ENCODE assay signal across 14 cellular contexts in the genomic region with DNA sequence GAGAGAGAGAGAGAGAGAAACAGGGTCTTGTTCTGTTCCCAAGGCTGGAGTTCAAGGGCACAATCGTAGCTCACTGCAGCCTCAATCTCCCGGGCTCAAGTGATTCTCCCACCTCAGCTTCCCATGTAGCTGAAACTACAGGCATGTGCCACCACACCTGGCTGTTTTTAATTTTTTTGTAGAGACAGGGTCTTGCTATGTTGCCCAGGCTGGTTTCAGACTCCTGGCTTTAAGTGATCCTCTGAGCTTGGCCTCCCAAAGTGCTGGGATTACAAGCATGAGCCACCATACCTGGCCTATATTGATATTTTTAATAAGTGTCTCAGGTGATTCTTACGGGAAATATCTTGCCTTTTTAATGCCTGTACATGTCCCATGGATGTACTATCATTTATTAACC. TPM values are rescaled to one million over a fixed set of nuclear protein-coding genes. Genes with fewer than 3 reads are reported as not detected.
DNase-seq lines count a peak whose midpoint lies in the region; ATAC-seq and TF ChIP-seq lines count a peak whose summit lies in the region.
"Had no signal": no experiment of that assay in that cellular context is flagged by ENCODE, and none has a peak within 500 bp of the region (broad histone marks: within the 10 kb centered on the region; RNA-seq: fewer than 3 reads in every experiment).

No MANE protein-coding gene starts in this region.

- DNase-seq in right atrium auricular region (ENCODE audit: low spot score) (no peak), cardiac septum (ENCODE audit: low spot score) (no peak), WTC11 (ENCODE audit: low spot score) (no peak), progenitor cell of endocrine pancreas (ENCODE audit: low spot score, unreplicated experiment) (no peak), germinal center (ENCODE audit: low spot score) (no peak)
- no peak for DNase-seq in stimulated activated CD4-positive, alpha-beta T cell treated with anti-CD3 and anti-CD28 coated beads, Interleukin-4, amount 100 ng/mL, for 24 hours
- no peak for DNase-seq in activated CD4-positive, alpha-beta memory T cell treated with anti-CD3 and anti-CD28 coated beads for 36 hours
- DNase-seq: 8988T; AML-193; CD4-positive, alpha-beta memory T cell; DMS79; GM23248; H7 had no signal

- intact Hi-C loops in cardiac septum (cut with DNase I) = no loop called here
- intact Hi-C loops in activated CD4-positive, alpha-beta memory T cell treated with anti-CD3 and anti-CD28 coated beads for 36 hours (cut with micrococcal nuclease) = no loop called here

- CTCF ChIA-PET in WTC11 (lab: Charles Lee) = interaction anchor here (3.0 kb wide), 1 partner anchor 182 kb away, joined by 23 read pairs; no protein-coding TSS in a partner anchor
- CTCF ChIA-PET in activated CD4-positive, alpha-beta memory T cell treated with anti-CD3 and anti-CD28 coated beads for 36 hours (lab: Charles Lee) = interaction anchor here (10.6 kb wide), 1 partner anchor 181 kb away, joined by 122 read pairs; no protein-coding TSS in a partner anchor

- H3K4me1 Mint-ChIP-seq in WTC11 = peaks cover 32% of the 10 kb centered on the region
- peaks cover 17% of the 10 kb centered on the region for H3K4me1 Mint-ChIP-seq in progenitor cell of endocrine pancreas (ENCODE audit: low read depth)
- no peaks in the 10 kb centered on the region for H3K4me1 Mint-ChIP-seq in activated CD4-positive, alpha-beta memory T cell treated with anti-CD3 and anti-CD28 coated beads for 36 hours (ENCODE audit: low read depth)

- H3K4me1 ChIP-seq in right atrium auricular region = peaks cover 0 to 19% of the 10 kb centered on the region in 2 donors

- H3K36me3 ChIP-seq in right atrium auricular region = no peaks in the 10 kb centered on the region

- ATAC-seq in WTC11 = no peak
- ATAC-seq: GM12878 had no signal

- no peak overlapping the region for H3K27ac Mint-ChIP-seq in WTC11
- peak overlapping the region; percentile 35 for H3K27ac Mint-ChIP-seq in progenitor cell of endocrine pancreas
- no peak overlapping the region for H3K27ac Mint-ChIP-seq in activated CD4-positive, alpha-beta memory T cell treated with anti-CD3 and anti-CD28 coated beads for 36 hours
- H3K27ac Mint-ChIP-seq: CD4-positive, alpha-beta memory T cell had no signal

- no peaks in the 10 kb centered on the region for H3K36me3 Mint-ChIP-seq in WTC11
- no peaks in the 10 kb centered on the region for H3K36me3 Mint-ChIP-seq in progenitor cell of endocrine pancreas (ENCODE audit: insufficient read depth)
- H3K36me3 Mint-ChIP-seq in activated CD4-positive, alpha-beta memory T cell treated with anti-CD3 and anti-CD28 coated beads for 36 hours = no peaks in the 10 kb centered on the region
- H3K36me3 Mint-ChIP-seq: CD4-positive, alpha-beta memory T cell had no signal

- no peak for TF ChIP-seq CTCF in right atrium auricular region (IDR thresholded peaks at IDR 0.05)
- no peak for TF ChIP-seq CTCF in WTC11 (IDR thresholded peaks at IDR 0.05)
- no peak for TF ChIP-seq CTCF in progenitor cell of endocrine pancreas (IDR thresholded peaks at IDR 0.05; ENCODE audit: unreplicated experiment)

- peak overlapping the region; percentile 49 to 60 for H3K27ac ChIP-seq in right atrium auricular region
- H3K27ac ChIP-seq: GM23248 had no signal

- H3K4me3 ChIP-seq in right atrium auricular region = no peak overlapping the region
- H3K4me3 ChIP-seq: GM12878, GM23248 had no signal

- H3K4me3 Mint-ChIP-seq in WTC11 (no peak overlapping the region), progenitor cell of endocrine pancreas (ENCODE audit: low read depth) (no peak overlapping the region)
- no peak overlapping the region for H3K4me3 Mint-ChIP-seq in activated CD4-positive, alpha-beta memory T cell treated with anti-CD3 and anti-CD28 coated beads for 36 hours
- H3K4me3 Mint-ChIP-seq: CD4-positive, alpha-beta memory T cell had no signal

- POLR2A ChIA-PET in WTC11 (lab: Charles Lee) = interaction anchor here (1.7 kb wide), 1 partner anchor 232 kb away, joined by 5 read pairs; no protein-coding TSS in a partner anchor
- POLR2A ChIA-PET in activated CD4-positive, alpha-beta memory T cell treated with anti-CD3 and anti-CD28 coated beads for 36 hours (lab: Charles Lee) = no interaction called here

- no peaks in the 10 kb centered on the region for H3K9me3 ChIP-seq in right atrium auricular region

- peaks cover 4% of the 10 kb centered on the region; the same call in 1 of the 2 replicates for H3K27me3 Mint-ChIP-seq in WTC11 (ENCODE audit: low read depth)
- peaks cover 6% of the 10 kb centered on the region for H3K27me3 Mint-ChIP-seq in progenitor cell of endocrine pancreas
- H3K27me3 Mint-ChIP-seq in activated CD4-positive, alpha-beta memory T cell treated with anti-CD3 and anti-CD28 coated beads for 36 hours = peaks cover 5% of the 10 kb centered on the region

- H3K9me3 Mint-ChIP-seq in WTC11 (no peaks in the 10 kb centered on the region), progenitor cell of endocrine pancreas (ENCODE audit: low read depth) (no peaks in the 10 kb centered on the region)
- no peaks in the 10 kb centered on the region for H3K9me3 Mint-ChIP-seq in activated CD4-positive, alpha-beta memory T cell treated with anti-CD3 and anti-CD28 coated beads for 36 hours
- H3K9me3 Mint-ChIP-seq: CD4-positive, alpha-beta memory T cell had no signal

- H3K27me3 ChIP-seq in right atrium auricular region = no peaks in the 10 kb centered on the region

TF ChIP-seq in WTC11, 78 proteins besides CTCF, POLR2A, EP300 and RAD21:
- TF ChIP-seq ZNF121 (CRISPR knock-in tag; IDR thresholded peaks at IDR 0.05) = peak; percentile 50; the same call in 1 of the 2 replicates
- TF ChIP-seq NFYB (CRISPR knock-in tag; conservative IDR thresholded peaks at IDR 0.05; ENCODE audit: low read depth) = no peak

RNA-seq across cellular contexts. Expression of a gene that starts 50.9 kb away (rescaled TPM):
- total RNA-seq in right atrium auricular region = 10 to 100 TPM in 1 of 2 donors, 1 to 10 TPM in 1; 8.6 to 14.1 TPM
- 5.7 TPM for total RNA-seq in cardiac septum
- total RNA-seq in WTC11 (2021) = 43.0 to 69.2 TPM (median 45.2 TPM) in 3 replicates
- 73.6 and 77.2 TPM in 2 replicates for total RNA-seq in progenitor cell of endocrine pancreas
- under 1 TPM; 0.12 to 0.34 TPM for total RNA-seq in activated CD4-positive, alpha-beta memory T cell treated with anti-CD3 and anti-CD28 coated beads for 36 hours
- total RNA-seq: CD4-positive, alpha-beta memory T cell; GM23248 had no signal
